ENCODE assay signal across 2 cellular contexts in genomic region chrX:139542652-139543051, GRCh38.
TF ChIP-seq lines count a peak whose summit lies in the region.

No MANE protein-coding gene starts in this region.

TF ChIP-seq in liver, 16 proteins besides CTCF, POLR2A, EP300 and RAD21 (continued from another document):
- TF ChIP-seq REST (IDR thresholded peaks at IDR 0.05) (no peak), FOXA2 (IDR thresholded peaks at IDR 0.05) (peak; percentile 13), YY1 (IDR thresholded peaks at IDR 0.05) (peak; percentile 57), ZBTB33 (IDR thresholded peaks at IDR 0.05) (no peak), NR2F2 (IDR thresholded peaks at IDR 0.05) (no peak), GABPA (IDR thresholded peaks at IDR 0.05 in 1 of 2, conservative IDR thresholded peaks at IDR 0.05 in 1 of 2) (no peak), RXRA (IDR thresholded peaks at IDR 0.05) (peak in 1 of 2 donors; percentile 30), JUND (IDR thresholded peaks at IDR 0.05) (no peak), HNF4A (conservative IDR thresholded peaks at IDR 0.05) (peak in 1 of 2 donors; percentile 28), EGR1 (IDR thresholded peaks at IDR 0.05; ENCODE audit: low read depth in 2 of 2) (no peak), FOXA1 (IDR thresholded peaks at IDR 0.05) (no peak), SP1 (IDR thresholded peaks at IDR 0.05) (no peak)

TF ChIP-seq in HepG2, 621 proteins besides CTCF, POLR2A, EP300 and RAD21 (continued from another document):
- no peak for TF ChIP-seq ZBTB37 (CRISPR knock-in tag; IDR thresholded peaks at IDR 0.05)
- no peak for TF ChIP-seq NR2F1 (CRISPR knock-in tag; IDR thresholded peaks at IDR 0.05)
- no peak for TF ChIP-seq ZNF331 (CRISPR knock-in tag; IDR thresholded peaks at IDR 0.05)
- no peak for TF ChIP-seq GABPA (IDR thresholded peaks at IDR 0.05; ENCODE audit: low read depth, low read length)
- TF ChIP-seq GABPA (CRISPR knock-in tag; IDR thresholded peaks at IDR 0.05; ENCODE audit: low read depth) = no peak
- no peak for TF ChIP-seq SNAPC5 (CRISPR knock-in tag; IDR thresholded peaks at IDR 0.05; ENCODE audit: borderline replicate concordance)
